18 cellular contexts compared by ENCODE assay signal in genomic region chr19:10921909-10922637, GRCh38. TPM values are rescaled to one million over a fixed set of nuclear protein-coding genes. Genes with fewer than 3 reads are reported as not detected.
DNase-seq lines count a peak whose midpoint lies in the region; ATAC-seq and TF ChIP-seq lines count a peak whose summit lies in the region.
"Had no signal": no experiment of that assay in that cellular context is flagged by ENCODE, and none has a peak within 500 bp of the region (broad histone marks: within the 10 kb centered on the region; RNA-seq: fewer than 3 reads in every experiment).

No MANE protein-coding gene starts in this region.

- H3K9me3 ChIP-seq in WERI-Rb-1 (ENCODE audit: severe bottlenecking) (no peaks in the 10 kb centered on the region), neural progenitor cell (ENCODE audit: low read depth) (no peaks in the 10 kb centered on the region)
- H3K9me3 ChIP-seq: BLaER1, left lung, pancreas, SJCRH30, upper lobe of left lung had no signal

- H3K4me3 ChIP-seq in H7 (ENCODE audit: insufficient read depth, low read depth, low read length), result no peak overlapping the region
- no peak overlapping the region for H3K4me3 ChIP-seq in WERI-Rb-1 (ENCODE audit: low read depth, low read length)
- H3K4me3 ChIP-seq in neural progenitor cell, result no peak overlapping the region
- H3K4me3 ChIP-seq: BLaER1, left lung, pancreas, SJCRH30, smooth muscle cell, upper lobe of left lung had no signal

- no peak overlapping the region for H2AFZ ChIP-seq in neural progenitor cell (replicated peaks)

- H3K36me3 ChIP-seq in H7 (replicated peaks; ENCODE audit: control insufficient read depth, insufficient read depth, low read length) (peaks cover 17% of the 10 kb centered on the region), WERI-Rb-1 (peaks cover 72% of the 10 kb centered on the region), neural progenitor cell (no peaks in the 10 kb centered on the region)
- H3K36me3 ChIP-seq: SJCRH30 had no signal

- H3K79me2 ChIP-seq in neural progenitor cell (ENCODE audit: low read depth), result no peaks in the 10 kb centered on the region

- H3K27ac Mint-ChIP-seq in neural progenitor cell, result peak overlapping the region; percentile 76

- peaks cover 4% of the 10 kb centered on the region for H3F3A ChIP-seq in neural progenitor cell (ENCODE audit: low read depth)

- H3K27ac ChIP-seq in WERI-Rb-1, result peak overlapping the region; percentile 66
- H3K27ac ChIP-seq in neural progenitor cell, result no peak overlapping the region
- H3K27ac ChIP-seq: BLaER1, foreskin keratinocyte, left lung, pancreas, SJCRH30, upper lobe of left lung had no signal

- DNase-seq in H7 (peak; percentile 72), WERI-Rb-1 (peak; percentile 62), neural progenitor cell (ENCODE audit: low spot score) (no peak), NCI-H146 treated with DMSO at 0.1 percent for 48 hours (lab: John Stamatoyannopoulos, UW; ENCODE audit: unreplicated experiment) (no peak), NCI-H526 (lab: John Stamatoyannopoulos, UW) (no peak)
- DNase-seq: activated CD8-positive, alpha-beta memory T cell treated with anti-CD3 and anti-CD28 coated beads for 24 hours; aorta; foreskin keratinocyte; NCI-H1930; NCI-H446; SJCRH30; T-helper 2 cell had no signal

- no peaks in the 10 kb centered on the region for H3K9me3 Mint-ChIP-seq in neural progenitor cell

- H3K4me1 ChIP-seq in neural progenitor cell, result no peaks in the 10 kb centered on the region
- H3K4me1 ChIP-seq: foreskin keratinocyte, SJCRH30 had no signal

- peaks cover under 1% of the 10 kb centered on the region for H3K4me1 Mint-ChIP-seq in neural progenitor cell

- no peaks in the 10 kb centered on the region for H4K20me1 ChIP-seq in neural progenitor cell (ENCODE audit: low read depth)

- H3K4me2 ChIP-seq in neural progenitor cell, result no peak overlapping the region
- H3K4me2 ChIP-seq: BLaER1, smooth muscle cell had no signal

- H3K27me3 ChIP-seq in H7 (ENCODE audit: control insufficient read depth, insufficient read depth, low read length) (no peaks in the 10 kb centered on the region), WERI-Rb-1 (ENCODE audit: insufficient read depth, low read depth, severe bottlenecking) (no peaks in the 10 kb centered on the region), neural progenitor cell (no peaks in the 10 kb centered on the region)
- H3K27me3 ChIP-seq: BLaER1, foreskin keratinocyte, left lung, pancreas, SJCRH30, upper lobe of left lung had no signal

- peaks cover 7% of the 10 kb centered on the region for H3K27me3 Mint-ChIP-seq in neural progenitor cell (ENCODE audit: insufficient read depth, low read depth)

- no peak overlapping the region for H3K4me3 Mint-ChIP-seq in neural progenitor cell

- H3K36me3 Mint-ChIP-seq in neural progenitor cell, result peaks cover 9% of the 10 kb centered on the region

- TF ChIP-seq CTCF in WERI-Rb-1 (IDR thresholded peaks at IDR 0.05; ENCODE audit: low read depth, low read length), result peak; percentile 71
- TF ChIP-seq CTCF in neural progenitor cell (IDR thresholded peaks at IDR 0.05), result no peak

- no peak overlapping the region for H3K9ac ChIP-seq in neural progenitor cell
- H3K9ac ChIP-seq: BLaER1 had no signal

- ATAC-seq in HG02840 (IDR thresholded peaks at IDR 0.05; ENCODE audit: low FRiP score, unreplicated experiment), result no peak
- ATAC-seq: foreskin keratinocyte, left lung, pancreas had no signal

RNA-seq across cellular contexts. Expression of gene YIPF2, which starts 6.4 kb away (rescaled TPM):
- 81.1 and 90.3 TPM in 2 replicates for total RNA-seq in H7 (2014; rRNA removed; shearing (Covaris generic))
- 11.9 and 36.8 TPM in 2 replicates for total RNA-seq in neural progenitor cell (ENCODE audit: low replicate concordance)

RNA-seq across cellular contexts. Expression of gene TIMM29, which starts 6.5 kb away (rescaled TPM):
- 58.2 and 68.3 TPM in 2 replicates for total RNA-seq in H7 (2014; rRNA removed; shearing (Covaris generic))
- total RNA-seq in neural progenitor cell (ENCODE audit: low replicate concordance), result 24.4 and 34.9 TPM in 2 replicates

RNA-seq across cellular contexts. Expression of gene SMARCA4, which starts 38.8 kb away (rescaled TPM):
- 173 and 208 TPM in 2 replicates for total RNA-seq in H7 (2014; rRNA removed; shearing (Covaris generic))
- 169 and 257 TPM in 2 replicates for total RNA-seq in neural progenitor cell (ENCODE audit: low replicate concordance)

RNA-seq across cellular contexts. Expression of gene CARM1, which starts 50.7 kb away (rescaled TPM):
- 117 and 151 TPM in 2 replicates for total RNA-seq in H7 (2014; rRNA removed; shearing (Covaris generic))
- 34.4 and 97.5 TPM in 2 replicates for total RNA-seq in neural progenitor cell (ENCODE audit: low replicate concordance)

Comparison
In these comparisons a context has a peak if more than half of its experiments do, and no peak if none do; other contexts are left out.
1. DNase-seq: peak in H7 (single experiment) and WERI-Rb-1 (single experiment); none in neural progenitor cell (single experiment), NCI-H146 treated with DMSO at 0.1 percent for 48 hours (single experiment) and NCI-H526 (0 of 2).